In genomic region chr9:88775037-88775471, GRCh38 we compare ENCODE assay signal across 11 cellular contexts.
A peak's percentile ranks its signal among the peaks of the same experiment; 100 is the strongest.
DNase-seq lines count a peak whose midpoint lies in the region; ATAC-seq and TF ChIP-seq lines count a peak whose summit lies in the region.
"Had no signal": no experiment of that assay in that cellular context is flagged by ENCODE, and none has a peak within 500 bp of the region (broad histone marks: within the 10 kb centered on the region; RNA-seq: fewer than 3 reads in every experiment).

No MANE protein-coding gene starts in this region.

- TF ChIP-seq CTCF in astrocyte of the cerebellum (IDR thresholded peaks at IDR 0.05; ENCODE audit: low read depth, low read length, missing control alignments) = no peak
- TF ChIP-seq CTCF in colonic mucosa (IDR thresholded peaks at IDR 0.05) = no peak
- no peak for TF ChIP-seq CTCF in GM20000 (IDR thresholded peaks at IDR 0.05; ENCODE audit: extremely low read depth, missing control alignments)

- WGBS in right cardiac atrium = 29% methylated on average over 1 of the region's 1 CpG
- 0 to 5% methylated on average over 1 of the region's 1 CpG for WGBS in aorta, 2 donors

- DNase-seq in Right ventricle myocardium inferior (ENCODE audit: missing footprints) (no peak), cardiac septum (ENCODE audit: low spot score) (no peak), astrocyte of the cerebellum (ENCODE audit: low read depth) (peak; percentile 69), right cardiac atrium (peak; percentile 63 to 71 (median 66)), aorta (no peak), colonic mucosa (no peak), NCI-H524 (lab: John Stamatoyannopoulos, UW) (no peak), GM20000 (ENCODE audit: low spot score) (no peak)
- DNase-seq: CD8-positive, alpha-beta memory T cell; NCI-H2171 treated with DMSO at 0.1 percent for 48 hours had no signal

- in situ Hi-C loops in astrocyte of the cerebellum (cut with HindIII; ENCODE audit: low sequenced_read_pairs) = no loop called here

- intact Hi-C loops in Right ventricle myocardium inferior (cut with DNase I) = loop anchor here (2.0 kb wide), 1 partner anchor 26 kb away; no protein-coding TSS in a partner anchor
- intact Hi-C loops in cardiac septum (cut with DNase I) = no loop called here
- intact Hi-C loops in right cardiac atrium (cut with DNase I) = loop anchor here in 1 of 4 donors (10.0 kb wide), 1 partner anchor 220 kb away; the partner anchor contains the start of gene S1PR3
- intact Hi-C loops in aorta (cut with DNase I) = loop anchor here (5.0 to 10.0 kb wide), 2 partner anchors 120 to 217 kb away; partner anchors contain the start of gene S1PR3 (in 2 of the 2)
- intact Hi-C loops in colonic mucosa (cut with DNase I) = no loop called here

- H3K27me3 ChIP-seq in right cardiac atrium (ENCODE audit: control insufficient read depth, insufficient read depth) = no peaks in the 10 kb centered on the region
- H3K27me3 ChIP-seq in aorta (ENCODE audit: control insufficient read depth in 1 of 2, insufficient read depth in 2 of 2, low read length in 1 of 2) = no peaks in the 10 kb centered on the region
- H3K27me3 ChIP-seq in colonic mucosa = no peaks in the 10 kb centered on the region

- ATAC-seq in Right ventricle myocardium inferior (peak; percentile 68), right cardiac atrium (peak; percentile 91 to 96), aorta (ENCODE audit: low FRiP score) (peak; percentile 76)
- ATAC-seq: HCT116 had no signal

- H3K4me1 ChIP-seq in right cardiac atrium (ENCODE audit: control insufficient read depth, insufficient read depth, low read length) (peaks cover 15% of the 10 kb centered on the region), aorta (ENCODE audit: control insufficient read depth in 1 of 2, insufficient read depth in 2 of 2, low read length in 2 of 2) (peaks cover 5 to 7% of the 10 kb centered on the region in 2 donors), colonic mucosa (no peaks in the 10 kb centered on the region)

- no peak overlapping the region for H3K4me3 ChIP-seq in astrocyte of the cerebellum (ENCODE audit: low read depth, low read length)
- H3K4me3 ChIP-seq in right cardiac atrium (ENCODE audit: low read length) = no peak overlapping the region
- no peak overlapping the region for H3K4me3 ChIP-seq in aorta (ENCODE audit: low read length in 2 of 2)
- H3K4me3 ChIP-seq in colonic mucosa = no peak overlapping the region

- H3K36me3 ChIP-seq in aorta (ENCODE audit: control insufficient read depth in 1 of 2, insufficient read depth in 2 of 2, low read length in 1 of 2) = no peaks in the 10 kb centered on the region
- H3K36me3 ChIP-seq in colonic mucosa = no peaks in the 10 kb centered on the region

- H3K9ac ChIP-seq in colonic mucosa (ENCODE audit: low read depth in 2 of 2, low read length in 2 of 2) = no peak overlapping the region

- H3K27ac ChIP-seq in right cardiac atrium (ENCODE audit: low read length) (peak overlapping the region; percentile 57), aorta (ENCODE audit: low read depth in 1 of 2, low read length in 2 of 2) (peak overlapping the region in 1 of 2 donors; percentile 32), colonic mucosa (no peak overlapping the region)

- H3K9me3 ChIP-seq in right cardiac atrium (ENCODE audit: control insufficient read depth, low read length) (no peaks in the 10 kb centered on the region), aorta (ENCODE audit: control insufficient read depth, low read length) (no peaks in the 10 kb centered on the region), colonic mucosa (no peaks in the 10 kb centered on the region)

Comparison
In these comparisons a context has a peak if more than half of its experiments do, and no peak if none do; other contexts are left out.
1. DNase-seq: peak in astrocyte of the cerebellum (single experiment) and right cardiac atrium (3 of 3); none in Right ventricle myocardium inferior (single experiment), cardiac septum (single experiment), aorta (0 of 2), colonic mucosa (single experiment), NCI-H524 (0 of 2) and GM20000 (single experiment).
2. intact Hi-C loops: an anchor here in Right ventricle myocardium inferior (2.0 kb wide) and aorta (5.0 to 10.0 kb wide); none called in cardiac septum and colonic mucosa.
3. Peak in every context shown above with its lines, with median percentiles within 50 percentile points of each other: ATAC-seq.